11 cellular contexts compared by ENCODE assay signal in the genomic region with DNA sequence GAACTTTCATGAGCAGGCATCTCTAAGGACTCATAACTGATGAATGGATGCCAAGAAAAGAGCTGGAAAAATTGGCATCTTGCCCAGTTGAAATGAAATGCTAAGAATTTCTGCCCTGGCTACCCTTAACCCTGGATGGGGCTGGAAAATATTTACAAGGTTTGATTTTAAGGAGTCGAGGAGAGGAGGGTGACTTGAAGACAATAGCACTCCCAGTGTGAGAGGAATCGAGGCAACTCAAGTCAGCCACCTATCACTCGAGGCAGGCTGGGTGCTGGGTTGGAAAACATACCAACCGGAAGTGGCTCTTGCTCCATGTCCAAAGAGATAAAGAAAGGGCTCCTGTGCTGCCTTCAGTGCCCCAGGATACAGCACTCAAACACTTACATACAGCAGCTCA. TPM values are rescaled to one million over a fixed set of nuclear protein-coding genes. Genes with fewer than 3 reads are reported as not detected.
DNase-seq lines count a peak whose midpoint lies in the region; FAIRE-seq and TF ChIP-seq lines count a peak whose summit lies in the region.
"Had no signal": no experiment of that assay in that cellular context is flagged by ENCODE, and none has a peak within 500 bp of the region (broad histone marks: within the 10 kb centered on the region; RNA-seq: fewer than 3 reads in every experiment).

No MANE protein-coding gene starts in this region.

- H3K27me3 ChIP-seq in HUES6 (ENCODE audit: control insufficient read depth, insufficient read depth, low read length) (peaks cover 42% of the 10 kb centered on the region), mammary epithelial cell (ENCODE audit: insufficient read depth, low read length) (no peaks in the 10 kb centered on the region), subcutaneous abdominal adipose tissue (ENCODE audit: control insufficient read depth in 5 of 5, insufficient read depth in 4 of 5, low read length in 5 of 5) (no peaks in the 10 kb centered on the region), small intestine (ENCODE audit: control insufficient read depth in 2 of 2, insufficient read depth in 2 of 2, low read length in 2 of 2) (no peaks in the 10 kb centered on the region)

- peak overlapping the region; percentile 15 for H2AFZ ChIP-seq in mammary epithelial cell (ENCODE audit: low read depth, low read length)

- peak overlapping the region; percentile 57 for H3K4me2 ChIP-seq in mammary epithelial cell (ENCODE audit: insufficient read depth, low read depth, low read length)

- 15% methylated on average over 4 of the region's 4 CpGs for WGBS in mammary epithelial cell (ENCODE audit: low coverage, missing lambda C conversion rate)
- 45 to 49% (median 48%) methylated on average over 4 of the region's 4 CpGs for WGBS in small intestine, 3 donors

- no peak for FAIRE-seq in small intestine (lab: Jason Lieb, UNC)
- FAIRE-seq: TTC549 had no signal

- dilution Hi-C loops in mammary epithelial cell (cut with HindIII; ENCODE audit: low sequenced_read_pairs) = no loop called here

- H3K4me1 ChIP-seq in HUES6 (ENCODE audit: control insufficient read depth, insufficient read depth, low read length) = peaks cover 48% of the 10 kb centered on the region
- peaks cover 44% of the 10 kb centered on the region for H3K4me1 ChIP-seq in mammary epithelial cell (ENCODE audit: insufficient read depth, low read length)
- peaks cover 15 to 94% (median 91%) of the 10 kb centered on the region in 5 donors for H3K4me1 ChIP-seq in subcutaneous abdominal adipose tissue (ENCODE audit: control insufficient read depth in 5 of 5, insufficient read depth in 5 of 5, low read length in 5 of 5)
- H3K4me1 ChIP-seq in small intestine (ENCODE audit: control insufficient read depth in 2 of 2, insufficient read depth in 1 of 2, low read depth in 1 of 2, low read length in 1 of 2) = peaks cover 0 to 7% of the 10 kb centered on the region in 2 donors

- H3K27ac ChIP-seq in HUES6 (ENCODE audit: low read depth, low read length) (no peak overlapping the region), mammary epithelial cell (ENCODE audit: insufficient read depth, low read depth, low read length) (no peak overlapping the region), subcutaneous abdominal adipose tissue (ENCODE audit: low read depth, low read length) (peak overlapping the region; percentile 95), small intestine (ENCODE audit: low read depth in 1 of 2, low read length in 1 of 2) (peak overlapping the region in 1 of 2 donors; percentile 22)

- H4K20me1 ChIP-seq in mammary epithelial cell (ENCODE audit: insufficient read depth, low read length) = no peaks in the 10 kb centered on the region

- no TSS peak for BruUV-seq in mammary epithelial cell (replicated peaks; lab: Mats Ljungman, UMichigan)

- peaks cover 94% of the 10 kb centered on the region for H3K79me2 ChIP-seq in mammary epithelial cell (ENCODE audit: insufficient read depth, low read length)

- H3K9ac ChIP-seq in HUES6 (ENCODE audit: low read length) (peak overlapping the region; percentile 3), mammary epithelial cell (ENCODE audit: insufficient read depth, low read length) (no peak overlapping the region), subcutaneous abdominal adipose tissue (ENCODE audit: low read length in 5 of 5) (peak overlapping the region in 3 of 5 donors; percentile 2 to 40 (median 37))

- intact Hi-C loops in mammary epithelial cell (cut with micrococcal nuclease) = no loop called here

- no peak overlapping the region for H3K4me3 ChIP-seq in HUES6 (ENCODE audit: low read depth, low read length)
- H3K4me3 ChIP-seq in mammary epithelial cell (replicated peaks in 1 of 3; ENCODE audit: insufficient read depth in 1 of 3, low read depth in 2 of 3, low read length in 3 of 3) = no peak overlapping the region
- H3K4me3 ChIP-seq in subcutaneous abdominal adipose tissue (ENCODE audit: low read depth in 1 of 5, low read length in 5 of 5) = peak overlapping the region in 3 of 5 donors; percentile 1 to 37 (median 18)
- H3K4me3 ChIP-seq in small intestine (ENCODE audit: low read depth in 1 of 2, low read length in 2 of 2) = no peak overlapping the region

- H3K9me3 ChIP-seq in HUES6 (ENCODE audit: control insufficient read depth, insufficient read depth, low read depth, low read length) = no peaks in the 10 kb centered on the region
- H3K9me3 ChIP-seq in mammary epithelial cell (replicated peaks; ENCODE audit: insufficient read depth, low read length) = no peaks in the 10 kb centered on the region
- H3K9me3 ChIP-seq in subcutaneous abdominal adipose tissue (ENCODE audit: control insufficient read depth in 5 of 5, low read length in 5 of 5) = no peaks in the 10 kb centered on the region
- no peaks in the 10 kb centered on the region for H3K9me3 ChIP-seq in small intestine (ENCODE audit: control insufficient read depth, low read depth)

- no peak for DNase-seq in mammary epithelial cell
- peak; percentile 38 for DNase-seq in iris pigment epithelial cell (ENCODE audit: low read depth)
- no peak for DNase-seq in germinal center (ENCODE audit: low spot score)
- DNase-seq in cerebellum (ENCODE audit: low spot score) = no peak
- no peak for DNase-seq in small intestine
- no peak for DNase-seq in GDM1 (lab: John Stamatoyannopoulos, UW)
- DNase-seq: activated naive CD4-positive, alpha-beta T cell treated with Interleukin-2 at 50 U/mL for 16 hours; NCI-H510A had no signal

- no peak for TF ChIP-seq CTCF in mammary epithelial cell (conservative IDR thresholded peaks at IDR 0.05 in 1 of 2, IDR thresholded peaks at IDR 0.05 in 1 of 2; ENCODE audit: extremely low read depth in 1 of 2, insufficient read depth in 1 of 2, low read depth in 1 of 2, low read length in 2 of 2)

- CTCF ChIA-PET in mammary epithelial cell (lab: Charles Lee; ENCODE audit: low non-redundant PET) = interaction anchor here (0.7 kb wide), 1 partner anchor 15 kb away, joined by 4 read pairs; no protein-coding TSS in a partner anchor

- in situ Hi-C loops in mammary epithelial cell (cut with MboI; ENCODE audit: low sequenced_read_pairs in 2 of 2) = loop anchor here in 1 of 2 donors (10.0 kb wide), 1 partner anchor 195 kb away; a partner anchor contains a TSS

- H3K36me3 ChIP-seq in HUES6 (ENCODE audit: control insufficient read depth, insufficient read depth, low read length) = no peaks in the 10 kb centered on the region
- H3K36me3 ChIP-seq in mammary epithelial cell (ENCODE audit: insufficient read depth, low read length) = no peaks in the 10 kb centered on the region
- H3K36me3 ChIP-seq in subcutaneous abdominal adipose tissue (ENCODE audit: control insufficient read depth in 5 of 5, insufficient read depth in 5 of 5, low read length in 5 of 5) = no peaks in the 10 kb centered on the region
- no peaks in the 10 kb centered on the region for H3K36me3 ChIP-seq in small intestine (ENCODE audit: control insufficient read depth in 2 of 2, insufficient read depth in 2 of 2, low read length in 2 of 2)

RNA-seq across cellular contexts. Expression of a gene that starts 5.1 kb away (rescaled TPM):
- total RNA-seq in mammary epithelial cell (10 to 100 TPM; 23.2 to 50.5 TPM), cerebellum (74.8 TPM)
- polyA plus RNA-seq in mammary epithelial cell (8.6 TPM), small intestine (1 to 10 TPM in 1 of 3 donors, under 1 TPM in 1, not detected in 1; 0.54 to 2.5 TPM)
- 50.8 TPM for polyA minus RNA-seq in mammary epithelial cell

Comparison
In these comparisons a context has a peak if more than half of its experiments do, and no peak if none do; other contexts are left out.
1. H3K4me3 ChIP-seq: peak in subcutaneous abdominal adipose tissue (3 of 5); none in HUES6 (single experiment), mammary epithelial cell (0 of 3) and small intestine (0 of 2).